9 cellular contexts compared by ENCODE assay signal in the genomic region with DNA sequence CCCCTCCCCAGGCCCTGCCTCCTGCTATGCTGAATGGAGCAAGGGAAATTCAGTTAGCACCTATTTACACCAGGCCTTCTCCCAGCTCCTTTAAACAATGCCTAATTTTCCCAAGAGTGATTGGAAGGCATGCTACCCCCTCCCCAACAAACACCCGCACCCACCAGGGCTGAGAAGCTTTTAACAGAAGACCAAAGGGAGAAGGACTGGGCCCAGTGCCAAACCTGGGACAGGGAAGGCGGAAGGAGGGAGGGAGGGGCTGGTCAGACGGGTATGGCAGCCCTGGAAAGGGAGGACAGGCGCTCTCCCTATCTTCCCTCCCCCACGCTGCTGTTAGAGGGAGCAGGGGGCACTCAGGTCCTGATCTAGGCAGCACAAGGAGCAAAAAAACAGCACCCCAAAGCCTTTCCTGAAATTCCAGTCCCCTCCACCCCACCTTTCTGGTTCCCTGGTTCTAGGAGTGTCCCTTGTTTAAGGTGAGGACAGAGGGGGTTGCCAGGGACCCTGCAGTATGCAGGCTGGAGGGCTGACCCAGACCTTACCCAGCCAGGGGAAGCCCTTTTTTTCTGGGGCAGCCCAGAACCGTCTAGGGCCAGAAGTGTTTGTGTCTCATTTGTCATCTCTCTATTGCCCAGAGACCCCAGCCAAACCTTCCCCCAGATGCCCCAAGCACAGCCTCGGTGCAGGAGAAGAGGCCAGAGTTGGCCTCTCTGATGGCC. TPM values are rescaled to one million over a fixed set of nuclear protein-coding genes. Genes with fewer than 3 reads are reported as not detected.
A peak's percentile ranks its signal among the peaks of the same experiment; 100 is the strongest.
DNase-seq lines count a peak whose midpoint lies in the region; ATAC-seq and TF ChIP-seq lines count a peak whose summit lies in the region.
"Had no signal": no experiment of that assay in that cellular context is flagged by ENCODE, and none has a peak within 500 bp of the region (broad histone marks: within the 10 kb centered on the region; RNA-seq: fewer than 3 reads in every experiment).

No MANE protein-coding gene starts in this region.

- ATAC-seq in lung (ENCODE audit: insufficient read depth, low FRiP score) (no peak), GM21786 (IDR thresholded peaks at IDR 0.05; ENCODE audit: unreplicated experiment) (no peak), HG03135 (IDR thresholded peaks at IDR 0.05; ENCODE audit: unreplicated experiment) (no peak), GM21390 (IDR thresholded peaks at IDR 0.05; ENCODE audit: unreplicated experiment) (no peak)

- POLR2A ChIA-PET in A673 (lab: Charles Lee; ENCODE audit: low non-redundant PET) = no interaction called here

- intact Hi-C loops in A673 (cut with micrococcal nuclease; ENCODE audit: unreplicated experiment) = no loop called here

- no peak for TF ChIP-seq CTCF in A673 (conservative IDR thresholded peaks at IDR 0.05; ENCODE audit: low read depth, low read length)
- no peak for TF ChIP-seq CTCF in lung (IDR thresholded peaks at IDR 0.05; ENCODE audit: control extremely low read depth, extremely low read depth)
- no peak for TF ChIP-seq CTCF in foreskin fibroblast (IDR thresholded peaks at IDR 0.05; ENCODE audit: low read depth, low read length)

- H3K4me1 ChIP-seq in A673 (ENCODE audit: insufficient read depth, low read length, poor library complexity, severe bottlenecking) = peaks cover 19% of the 10 kb centered on the region
- H3K4me1 ChIP-seq in lung (ENCODE audit: control insufficient read depth in 2 of 2, insufficient read depth in 2 of 2, low read length in 2 of 2) = no peaks in the 10 kb centered on the region

- CTCF ChIA-PET in A673 (lab: Charles Lee) = no interaction called here

- WGBS in lung, 2 donors = 15 to 18% methylated on average over 7 of the region's 7 CpGs

- H3K27ac ChIP-seq in A673 (ENCODE audit: low read depth, low read length, poor library complexity, severe bottlenecking) = peak overlapping the region; percentile 67
- peak overlapping the region in 1 of 2 donors; percentile 87 for H3K27ac ChIP-seq in lung (ENCODE audit: low read depth in 1 of 2, low read length in 1 of 2)

- H3K36me3 ChIP-seq in A673 (ENCODE audit: insufficient read depth, low read length, poor library complexity, severe bottlenecking) (no peaks in the 10 kb centered on the region), lung (ENCODE audit: control insufficient read depth in 2 of 2, insufficient read depth in 2 of 2, low read length in 2 of 2) (no peaks in the 10 kb centered on the region)

- H3K27me3 ChIP-seq in A673 (replicated peaks; ENCODE audit: insufficient read depth, low read depth, low read length, poor library complexity) (no peaks in the 10 kb centered on the region), lung (ENCODE audit: control insufficient read depth, insufficient read depth) (no peaks in the 10 kb centered on the region)

- BruUV-seq in A673 (replicated peaks; lab: Mats Ljungman, UMichigan) = no TSS peak

- H3K9me3 ChIP-seq in A673 (ENCODE audit: low read depth, low read length, poor library complexity, severe bottlenecking) (no peaks in the 10 kb centered on the region), lung (ENCODE audit: control insufficient read depth in 2 of 2, insufficient read depth in 1 of 2, low read length in 1 of 2) (no peaks in the 10 kb centered on the region)

- H3K4me3 ChIP-seq in A673 (ENCODE audit: low read depth, low read length, poor library complexity, severe bottlenecking) = no peak overlapping the region
- H3K4me3 ChIP-seq in lung = no peak overlapping the region
- H3K4me3 ChIP-seq in foreskin fibroblast (ENCODE audit: low read depth in 1 of 2, low read length in 2 of 2) = no peak overlapping the region

- DNase-seq in A673 (ENCODE audit: low spot score) (peak; percentile 30), M059J (ENCODE audit: low read depth) (peak; percentile 80), amniotic epithelial cell (ENCODE audit: low read depth) (peak; percentile 71), lung (ENCODE audit: low spot score) (peak; percentile 72), foreskin fibroblast (no peak)
- DNase-seq: cerebellar nuclear complex had no signal

RNA-seq across cellular contexts. Expression of a gene that starts 2.4 kb away (rescaled TPM):
- total RNA-seq in A673 (2021) = 15.4 and 16.2 TPM in 2 replicates
- total RNA-seq in M059J (2014; rRNA removed; shearing (Covaris generic)) = 38.8 and 54.8 TPM in 2 replicates
- total RNA-seq in lung = 100 to 1,000 TPM; 150 to 639 TPM
- polyA plus RNA-seq in lung = 100 to 1,000 TPM; 425 to 538 TPM

RNA-seq across cellular contexts. Expression of a gene that starts 41.7 kb away (rescaled TPM):
- total RNA-seq in A673 (2021) (179 and 209 TPM in 2 replicates), lung (100 to 1,000 TPM; 165 to 434 TPM)
- total RNA-seq in M059J (2014; rRNA removed; shearing (Covaris generic)) = 643 and 924 TPM in 2 replicates
- polyA plus RNA-seq in lung = 100 to 1,000 TPM; 358 to 571 TPM

RNA-seq across cellular contexts. Expression of a gene that starts 58.5 kb away (rescaled TPM):
- not detected in 2 replicates for total RNA-seq in A673 (2021)
- 0.22 TPM in 1 of 2 replicates, not detected in the other for total RNA-seq in M059J (2014; rRNA removed; shearing (Covaris generic))
- total RNA-seq in lung = not detected
- under 1 TPM; 0.02 to 0.65 TPM for polyA plus RNA-seq in lung

Comparison
In these comparisons a context has a peak if more than half of its experiments do, and no peak if none do; other contexts are left out.
1. DNase-seq: peak in A673 (single experiment), M059J (single experiment), amniotic epithelial cell (single experiment) and lung (single experiment); none in foreskin fibroblast (0 of 2).